16 cellular contexts compared by ENCODE assay signal in genomic region chr7:112431803-112432202, GRCh38. TPM values are rescaled to one million over a fixed set of nuclear protein-coding genes. Genes with fewer than 3 reads are reported as not detected.
DNase-seq lines count a peak whose midpoint lies in the region; ATAC-seq and TF ChIP-seq lines count a peak whose summit lies in the region.
"Had no signal": no experiment of that assay in that cellular context is flagged by ENCODE, and none has a peak within 500 bp of the region (broad histone marks: within the 10 kb centered on the region; RNA-seq: fewer than 3 reads in every experiment).

No MANE protein-coding gene starts in this region.

- H3K9me3 ChIP-seq in neutrophil, result no peaks in the 10 kb centered on the region
- no peaks in the 10 kb centered on the region for H3K9me3 ChIP-seq in ovary
- H3K9me3 ChIP-seq: BLaER1 treated with 17β-estradiol and CSF1 and Interleukin-3, amounts not matched to agents 10 nM and 100 nM had no signal

- TF ChIP-seq EP300 in ovary (IDR thresholded peaks at IDR 0.05), result no peak

- H3K36me3 ChIP-seq in neutrophil, result peaks cover 7% of the 10 kb centered on the region
- no peaks in the 10 kb centered on the region for H3K36me3 ChIP-seq in ovary

- ATAC-seq in HG03108 (IDR thresholded peaks at IDR 0.05; ENCODE audit: unreplicated experiment), result no peak
- ATAC-seq: CD8-positive, alpha-beta T cell; HCT116 had no signal

- intact Hi-C loops in ovary (cut with DNase I), result no loop called here

- DNase-seq in EH (ENCODE audit: low read depth) (peak; percentile 26), HT1080 (ENCODE audit: low read depth) (peak; percentile 30), RPMI7951 (ENCODE audit: low read depth) (peak; percentile 35), ovary (no peak), DMS153 (lab: John Stamatoyannopoulos, UW) (no peak)
- DNase-seq: Calu3; CD8-positive, alpha-beta T cell; DMS79; EL; GOT3; H7 had no signal

- peaks cover 16 to 37% of the 10 kb centered on the region in 2 experiments for H3K4me1 ChIP-seq in neutrophil (ENCODE audit: control insufficient read depth in 1 of 2, insufficient read depth in 1 of 2, low read depth in 1 of 2, low read length in 1 of 2)
- H3K4me1 ChIP-seq in ovary (ENCODE audit: insufficient read depth), result no peaks in the 10 kb centered on the region

- H3K27me3 ChIP-seq in neutrophil, result no peaks in the 10 kb centered on the region
- H3K27me3 ChIP-seq in ovary, result no peaks in the 10 kb centered on the region
- H3K27me3 ChIP-seq: BLaER1 treated with 17β-estradiol and CSF1 and Interleukin-3, amounts not matched to agents 10 nM and 100 nM had no signal

- WGBS in ovary, 3 donors, result 94 to 95% (median 95%) methylated on average over 3 of the region's 3 CpGs

- H3K27ac ChIP-seq in neutrophil, result peak overlapping the region; percentile 48
- no peak overlapping the region for H3K27ac ChIP-seq in ovary
- H3K27ac ChIP-seq: BLaER1 treated with 17β-estradiol and CSF1 and Interleukin-3, amounts not matched to agents 10 nM and 100 nM had no signal

- TF ChIP-seq POLR2A in ovary (IDR thresholded peaks at IDR 0.05), result no peak

- TF ChIP-seq CTCF in neutrophil (IDR thresholded peaks at IDR 0.05) (no peak), ovary (IDR thresholded peaks at IDR 0.05) (no peak)

- no peak overlapping the region for H3K4me3 ChIP-seq in neutrophil (ENCODE audit: low read depth in 1 of 2, low read length in 1 of 2)
- no peak overlapping the region for H3K4me3 ChIP-seq in ovary
- H3K4me3 ChIP-seq: BLaER1 treated with 17β-estradiol and CSF1 and Interleukin-3, amounts not matched to agents 10 nM and 100 nM had no signal

RNA-seq across cellular contexts. Expression of gene IFRD1, which starts 18.5 kb away (rescaled TPM):
- 33.7 and 35.7 TPM in 2 replicates for total RNA-seq in HT1080 (2014; rRNA removed; shearing (Covaris generic))
- 39.2 and 45.8 TPM in 2 replicates for polyA plus RNA-seq in HT1080 (2015; cell fraction: cytosol; rRNA removed)
- polyA plus RNA-seq in HT1080 (2015; cell fraction: nucleus; rRNA removed), result 73.0 and 80.3 TPM in 2 replicates
- 53.4 and 66.6 TPM in 2 replicates for total RNA-seq in RPMI7951 (2014; rRNA removed; shearing (Covaris generic))
- 10 to 100 TPM; 35.1 to 75.1 (median 58.1) TPM for total RNA-seq in ovary
- polyA plus RNA-seq in ovary, result 10 to 100 TPM; 21.2 to 29.3 TPM

RNA-seq across cellular contexts. Expression of gene LSMEM1, which starts 49.0 kb away (rescaled TPM):
- total RNA-seq in HT1080 (2014; rRNA removed; shearing (Covaris generic)), result 0.37 and 0.43 TPM in 2 replicates
- polyA plus RNA-seq in HT1080 (2015; cell fraction: cytosol; rRNA removed), result 0.17 and 0.50 TPM in 2 replicates
- polyA plus RNA-seq in HT1080 (2015; cell fraction: nucleus; rRNA removed), result 1.4 and 4.2 TPM in 2 replicates
- total RNA-seq in RPMI7951 (2014; rRNA removed; shearing (Covaris generic)), result 0.20 and 0.96 TPM in 2 replicates
- 1 to 10 TPM in 4 of 7 donors, under 1 TPM in 3; 0.79 to 2.3 (median 1.1) TPM for total RNA-seq in ovary
- polyA plus RNA-seq in ovary, result under 1 TPM; 0.40 to 0.83 TPM
- total RNA-seq: HT-29 had no signal

Comparison
In these comparisons a context has a peak if more than half of its experiments do, and no peak if none do; other contexts are left out.
1. DNase-seq: peak in EH (single experiment), HT1080 (single experiment) and RPMI7951 (single experiment); none in ovary (0 of 5) and DMS153 (single experiment).